ENCODE assay signal across 10 cellular contexts in the genomic region with DNA sequence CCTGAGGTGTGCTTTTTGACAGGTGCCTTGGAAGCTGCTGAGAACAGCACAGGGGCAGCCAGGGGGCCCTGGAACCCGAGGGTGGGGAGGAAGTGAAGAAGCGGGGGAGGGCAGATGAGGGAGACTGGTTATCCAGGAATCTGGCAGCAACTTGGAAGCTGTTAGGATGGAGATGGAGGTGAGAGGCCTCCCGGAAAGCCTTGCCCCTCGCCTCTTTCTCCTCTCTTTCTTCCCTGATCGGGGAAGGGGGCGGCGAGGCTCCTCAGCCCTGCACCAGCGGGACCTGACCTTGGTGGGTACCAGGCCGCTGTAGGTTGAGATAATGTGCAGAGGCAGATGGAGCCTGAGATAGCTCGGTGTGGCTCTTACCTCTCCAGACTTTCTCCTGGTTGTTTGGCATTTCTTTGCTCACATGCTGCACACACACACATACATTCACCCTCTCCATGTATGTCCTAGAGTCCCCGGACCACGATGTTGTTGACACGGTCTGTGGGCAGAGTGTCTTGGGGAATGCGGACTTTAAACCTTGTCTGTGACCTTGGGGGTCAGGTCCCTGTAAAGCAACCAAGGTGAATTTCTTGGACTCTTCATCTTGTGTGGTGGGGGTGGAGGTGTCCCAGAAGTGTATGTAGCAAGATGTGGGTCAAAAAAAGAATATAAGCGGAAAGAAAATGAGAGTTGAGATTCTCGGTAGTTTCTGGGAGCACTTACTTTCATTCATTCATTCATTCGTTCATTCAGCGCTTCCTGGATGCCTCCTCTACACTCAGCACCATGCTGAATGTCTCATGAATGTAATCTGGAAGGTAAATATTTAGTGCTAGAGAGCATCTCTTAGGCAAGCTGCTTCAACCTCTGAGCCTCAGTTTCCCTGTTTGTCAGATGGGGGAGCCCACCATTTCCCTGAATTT. TPM values are rescaled to one million over a fixed set of nuclear protein-coding genes. Genes with fewer than 3 reads are reported as not detected.
DNase-seq lines count a peak whose midpoint lies in the region; ATAC-seq, FAIRE-seq and TF ChIP-seq lines count a peak whose summit lies in the region.
"Had no signal": no experiment of that assay in that cellular context is flagged by ENCODE, and none has a peak within 500 bp of the region (broad histone marks: within the 10 kb centered on the region; RNA-seq: fewer than 3 reads in every experiment).

No MANE protein-coding gene starts in this region.

- H3K4me2 ChIP-seq in mammary epithelial cell (ENCODE audit: insufficient read depth, low read depth, low read length) (peak overlapping the region; percentile 85), mesenchymal stem cell (ENCODE audit: low read length, poor library complexity, severe bottlenecking) (peak overlapping the region; percentile 42), OCI-LY7 (ENCODE audit: low read length) (no peak overlapping the region)

- no peaks in the 10 kb centered on the region for H3K36me3 ChIP-seq in mammary epithelial cell (ENCODE audit: insufficient read depth, low read length)
- H3K36me3 ChIP-seq in mesenchymal stem cell (ENCODE audit: control insufficient read depth in 1 of 2, insufficient read depth in 2 of 2, low read depth in 1 of 2, low read length in 2 of 2), result no peaks in the 10 kb centered on the region
- no peaks in the 10 kb centered on the region for H3K36me3 ChIP-seq in OCI-LY7 (ENCODE audit: insufficient read depth, low read length)

- H2AFZ ChIP-seq in mammary epithelial cell (ENCODE audit: low read depth, low read length) (no peak overlapping the region), mesenchymal stem cell (ENCODE audit: low read depth, low read length) (no peak overlapping the region), OCI-LY7 (ENCODE audit: low read length) (no peak overlapping the region)

- H4K8ac ChIP-seq in mesenchymal stem cell (ENCODE audit: low read length), result no peak overlapping the region

- H2BK12ac ChIP-seq in mesenchymal stem cell (ENCODE audit: low read length in 2 of 2), result no peak overlapping the region

- H3K79me2 ChIP-seq in mammary epithelial cell (ENCODE audit: insufficient read depth, low read length) (peaks cover 55% of the 10 kb centered on the region), OCI-LY7 (ENCODE audit: insufficient read depth, low read depth, low read length) (no peaks in the 10 kb centered on the region)

- dilution Hi-C loops in mammary epithelial cell (cut with HindIII; ENCODE audit: low sequenced_read_pairs), result no loop called here

- H2BK15ac ChIP-seq in mesenchymal stem cell (ENCODE audit: low read depth, poor library complexity, severe bottlenecking), result no peak overlapping the region

- 69% methylated on average over 11 of the region's 18 CpGs for WGBS in mammary epithelial cell (ENCODE audit: low coverage, missing lambda C conversion rate)
- WGBS in mesenchymal stem cell, result 69% methylated on average over 7 of the region's 18 CpGs

- H3K4ac ChIP-seq in mesenchymal stem cell (ENCODE audit: low read depth in 1 of 2, low read length in 2 of 2), result no peak overlapping the region

- no peak overlapping the region for H3K14ac ChIP-seq in mesenchymal stem cell (ENCODE audit: low read length in 2 of 2)

- H3K27ac ChIP-seq in AG04450 (ENCODE audit: low read depth, low read length), result no peak overlapping the region
- H3K27ac ChIP-seq in mammary epithelial cell (ENCODE audit: insufficient read depth, low read depth, low read length), result no peak overlapping the region
- no peak overlapping the region for H3K27ac ChIP-seq in mesenchymal stem cell (ENCODE audit: low read length, poor library complexity, severe bottlenecking)
- no peak overlapping the region for H3K27ac ChIP-seq in OCI-LY7 (ENCODE audit: low read depth, low read length, poor library complexity, severe bottlenecking)

- H3K27me3 ChIP-seq in AG04450 (ENCODE audit: control insufficient read depth, insufficient read depth, low read length), result no peaks in the 10 kb centered on the region
- H3K27me3 ChIP-seq in mammary epithelial cell (ENCODE audit: insufficient read depth, low read length), result no peaks in the 10 kb centered on the region
- peaks cover 4% of the 10 kb centered on the region in 2 experiments for H3K27me3 ChIP-seq in mesenchymal stem cell (ENCODE audit: control insufficient read depth in 1 of 2, insufficient read depth in 1 of 2, low read length in 2 of 2)

- H2BK120ac ChIP-seq in mesenchymal stem cell (ENCODE audit: low read depth, low read length), result no peak overlapping the region

- peaks cover 3% of the 10 kb centered on the region for H3K79me1 ChIP-seq in mesenchymal stem cell (replicated peaks; ENCODE audit: low read length, poor library complexity, severe bottlenecking)

- no peak for DNase-seq in AG04450 (ENCODE audit: low read depth, low spot score)
- DNase-seq in HTR-8/SVneo (ENCODE audit: insufficient read length, low spot score), result no peak
- DNase-seq in mammary epithelial cell, result no peak
- no peak for DNase-seq in mesenchymal stem cell
- DNase-seq in posterior vena cava (ENCODE audit: low spot score), result no peak
- DNase-seq in OCI-LY7 (ENCODE audit: low spot score), result no peak
- no peak for DNase-seq in SW480 (ENCODE audit: low spot score)
- DNase-seq: GF-D8 had no signal

- peaks cover 51% of the 10 kb centered on the region for H3K4me1 ChIP-seq in mammary epithelial cell (ENCODE audit: insufficient read depth, low read length)
- H3K4me1 ChIP-seq in mesenchymal stem cell (ENCODE audit: control insufficient read depth, insufficient read depth, low read depth, low read length), result peaks cover 30% of the 10 kb centered on the region
- H3K4me1 ChIP-seq in OCI-LY7 (ENCODE audit: insufficient read depth, low read length, poor library complexity, severe bottlenecking), result no peaks in the 10 kb centered on the region

- no peak overlapping the region for H3K9ac ChIP-seq in mammary epithelial cell (ENCODE audit: insufficient read depth, low read length)
- no peak overlapping the region for H3K9ac ChIP-seq in mesenchymal stem cell (ENCODE audit: low read length)

- H3K4me3 ChIP-seq in AG04450 (ENCODE audit: low read depth, low read length) (peak overlapping the region; percentile 71), mammary epithelial cell (replicated peaks in 1 of 3; ENCODE audit: insufficient read depth in 1 of 3, low read depth in 2 of 3, low read length in 3 of 3) (peak overlapping the region; percentile 60 to 67 (median 65)), mesenchymal stem cell (ENCODE audit: insufficient read depth in 1 of 2, low read depth in 1 of 2, low read length in 2 of 2) (peak overlapping the region; percentile 68 to 88), OCI-LY7 (ENCODE audit: low read depth, low read length, poor library complexity, severe bottlenecking) (no peak overlapping the region)

- POLR2A ChIA-PET in AG04450 (lab: Yijun Ruan, JAX), result no interaction called here
- POLR2A ChIA-PET in OCI-LY7 (lab: Charles Lee), result no interaction called here

- ATAC-seq in HG03565 (IDR thresholded peaks at IDR 0.05; ENCODE audit: unreplicated experiment), result no peak

- no peaks in the 10 kb centered on the region for H3K9me2 ChIP-seq in OCI-LY7 (ENCODE audit: insufficient read depth, low read length)

- CTCF ChIA-PET in AG04450 (lab: Charles Lee), result interaction anchor here (1.1 to 5.9 kb wide), 8 partner anchors 11 to 191 kb away, joined by 3 to 74 read pairs (median 6); no protein-coding TSS in a partner anchor
- CTCF ChIA-PET in mammary epithelial cell (lab: Charles Lee; ENCODE audit: low non-redundant PET), result interaction anchor here (0.8 to 1.2 kb wide), 3 partner anchors 32 to 132 kb away, joined by 3 to 8 read pairs (median 4); no protein-coding TSS in a partner anchor
- CTCF ChIA-PET in OCI-LY7 (lab: Charles Lee; ENCODE audit: unreplicated experiment), result no interaction called here

- no peak overlapping the region for H2AK5ac ChIP-seq in mesenchymal stem cell (ENCODE audit: low read length, severe bottlenecking)

- H3K9me3 ChIP-seq in AG04450 (ENCODE audit: control insufficient read depth, insufficient read depth, low read length) (no peaks in the 10 kb centered on the region), mammary epithelial cell (replicated peaks; ENCODE audit: insufficient read depth, low read length) (no peaks in the 10 kb centered on the region), mesenchymal stem cell (ENCODE audit: control insufficient read depth, low read length) (no peaks in the 10 kb centered on the region), OCI-LY7 (ENCODE audit: low read length) (no peaks in the 10 kb centered on the region)

- TF ChIP-seq CTCF in AG04450 (IDR thresholded peaks at IDR 0.05; ENCODE audit: low read depth, low read length), result no peak
- TF ChIP-seq CTCF in mammary epithelial cell (conservative IDR thresholded peaks at IDR 0.05 in 1 of 2, IDR thresholded peaks at IDR 0.05 in 1 of 2; ENCODE audit: extremely low read depth in 1 of 2, insufficient read depth in 1 of 2, low read depth in 1 of 2, low read length in 2 of 2), result no peak
- no peak for TF ChIP-seq CTCF in OCI-LY7 (conservative IDR thresholded peaks at IDR 0.05; ENCODE audit: low read length)

- no TSS peak for BruUV-seq in mammary epithelial cell (replicated peaks; lab: Mats Ljungman, UMichigan)
- BruUV-seq in OCI-LY7 (replicated peaks; lab: Mats Ljungman, UMichigan), result no TSS peak

- H3K18ac ChIP-seq in mesenchymal stem cell (ENCODE audit: low read depth in 1 of 2, low read length in 2 of 2), result no peak overlapping the region

- no peak overlapping the region for H4K91ac ChIP-seq in mesenchymal stem cell (ENCODE audit: low read length)

- FAIRE-seq in HTR-8/SVneo (lab: Jason Lieb, UNC), result peak; percentile 23

- H4K20me1 ChIP-seq in mammary epithelial cell (ENCODE audit: insufficient read depth, low read length) (no peaks in the 10 kb centered on the region), OCI-LY7 (ENCODE audit: insufficient read depth, low read length) (no peaks in the 10 kb centered on the region)

- no peak overlapping the region for H2BK5ac ChIP-seq in mesenchymal stem cell (ENCODE audit: low read depth, low read length, poor library complexity, severe bottlenecking)

- in situ Hi-C loops in mammary epithelial cell (cut with MboI; ENCODE audit: low sequenced_read_pairs in 2 of 2), result no loop called here

- intact Hi-C loops in mammary epithelial cell (cut with micrococcal nuclease) (loop anchor here (1.0 to 5.0 kb wide), 4 partner anchors 21 to 129 kb away; no protein-coding TSS in a partner anchor), posterior vena cava (cut with DNase I) (no loop called here), OCI-LY7 (cut with micrococcal nuclease; ENCODE audit: unreplicated experiment) (no loop called here)

- H3K23ac ChIP-seq in mesenchymal stem cell (ENCODE audit: low read length in 2 of 2), result no peak overlapping the region

RNA-seq across cellular contexts. Expression of a gene that starts 1.6 kb away (rescaled TPM):
- polyA plus RNA-seq in AG04450 (2011; rRNA removed), result 4.3 and 5.2 TPM in 2 replicates
- polyA minus RNA-seq in AG04450 (2011; rRNA and poly(A)+ RNA removed), result 10.3 and 17.1 TPM in 2 replicates
- total RNA-seq in mammary epithelial cell, result 10 to 100 TPM; 17.8 to 32.0 TPM
- polyA plus RNA-seq in mammary epithelial cell, result 14.0 TPM
- polyA minus RNA-seq in mammary epithelial cell, result 78.6 TPM
- polyA plus RNA-seq in mesenchymal stem cell (2013, experiment 1 of 2), result 0.87 TPM
- polyA plus RNA-seq in mesenchymal stem cell (2013, experiment 2 of 2), result 0.82 TPM
- total RNA-seq in posterior vena cava, result under 1 TPM; 0.33 to 0.97 TPM
- total RNA-seq in OCI-LY7 (2014; rRNA removed; shearing (Covaris generic)), result not detected in 2 replicates
- not detected in 2 replicates for total RNA-seq in OCI-LY7 (2022)
- total RNA-seq: T-helper 2 cell treated with Interferon-gamma antibody and Interleukin-4, amounts not matched to agents 100 ng/mL and 5 ng/mL, for 36 hours had no signal

Comparison
In these comparisons a context has a peak if more than half of its experiments do, and no peak if none do; other contexts are left out.
1. RNA of a gene that starts 1.6 kb away (total RNA-seq): 17.8 to 32.0 TPM in mammary epithelial cell; 0.33 to 0.97 TPM in posterior vena cava and not detected in OCI-LY7; every median in the first group is over 4 times any median in the second.